Comparison of ENCODE assay signal across 8 cellular contexts in genomic region chr3:196609343-196609775, GRCh38. TPM values are rescaled to one million over a fixed set of nuclear protein-coding genes. Genes with fewer than 3 reads are reported as not detected.
A peak's percentile ranks its signal among the peaks of the same experiment; 100 is the strongest.
DNase-seq lines count a peak whose midpoint lies in the region; ATAC-seq and TF ChIP-seq lines count a peak whose summit lies in the region.

No MANE protein-coding gene starts in this region.

- no peak overlapping the region; a peak in 1 of 4 replicates for H3K4me3 ChIP-seq in SK-N-SH (ENCODE audit: low read depth in 2 of 2, low read length in 1 of 2)
- H3K4me3 ChIP-seq in gastroesophageal sphincter: no peak overlapping the region
- H3K4me3 ChIP-seq in ovary: no peak overlapping the region
- no peak overlapping the region for H3K4me3 ChIP-seq in thyroid gland (replicated peaks in 1 of 3)

- H3K27ac ChIP-seq in SK-N-SH (ENCODE audit: low read depth in 2 of 2, low read length in 1 of 2): no peak overlapping the region
- H3K27ac ChIP-seq in gastroesophageal sphincter: peak overlapping the region in 3 of 4 donors; percentile 76 to 81 (median 77)
- H3K27ac ChIP-seq in ovary: no peak overlapping the region
- no peak overlapping the region for H3K27ac ChIP-seq in thyroid gland

- POLR2A ChIA-PET in SK-N-SH (lab: Yijun Ruan, JAX): no interaction called here

- H3K4me2 ChIP-seq in SK-N-SH: no peak overlapping the region

- DNase-seq in DMS79 (lab: John Stamatoyannopoulos, UW) (peak; percentile 76), GOT3 (lab: John Stamatoyannopoulos, UW) (peak; percentile 40), NCI-H1092 treated with DMSO at 0.1 percent for 48 hours (lab: John Stamatoyannopoulos, UW) (peak; percentile 44), SK-N-SH (peak; percentile 92), ovary (peak; percentile 33 to 68 (median 59)), thyroid gland (peak; percentile 87 to 91)
- DNase-seq in activated naive CD4-positive, alpha-beta T cell (lab: John Stamatoyannopoulos, UW): peak; percentile 88 to 96 (median 91)

- no peaks in the 10 kb centered on the region for H3K9me2 ChIP-seq in SK-N-SH

- 38% methylated on average over 5 of the region's 5 CpGs for WGBS in SK-N-SH (ENCODE audit: low lambda C conversion rate)
- WGBS in gastroesophageal sphincter (ENCODE audit: low coverage in 1 of 2), 2 donors: 7 to 17% methylated on average over 2 to 4 of the region's 5 CpGs
- WGBS in ovary, 3 donors: 15 to 22% (median 20%) methylated on average over 5 of the region's 5 CpGs
- WGBS in thyroid gland, 2 donors: 16% methylated on average over 5 of the region's 5 CpGs

- no peaks in the 10 kb centered on the region for H3K36me3 ChIP-seq in SK-N-SH (replicated peaks in 1 of 2; ENCODE audit: control insufficient read depth in 1 of 2, insufficient read depth in 2 of 2, low read length in 1 of 2)
- no peaks in the 10 kb centered on the region for H3K36me3 ChIP-seq in gastroesophageal sphincter
- H3K36me3 ChIP-seq in ovary: no peaks in the 10 kb centered on the region
- no peaks in the 10 kb centered on the region for H3K36me3 ChIP-seq in thyroid gland

- CTCF ChIA-PET in SK-N-SH (lab: Yijun Ruan, JAX): interaction anchor here (0.5 to 4.6 kb wide), 33 partner anchors 8 to 369 kb away, joined by 3 to 54 read pairs (median 4); partner anchors contain the start of gene NCBP2

- no peaks in the 10 kb centered on the region for H4K20me1 ChIP-seq in SK-N-SH (ENCODE audit: insufficient read depth)

- ATAC-seq in gastroesophageal sphincter: peak; percentile 94

- H3K4me1 ChIP-seq in SK-N-SH (ENCODE audit: control insufficient read depth in 1 of 2, insufficient read depth in 2 of 2, low read depth in 1 of 2, low read length in 1 of 2) (peaks cover 7 to 9% of the 10 kb centered on the region in 2 experiments; a peak in 2 of 4 replicates), gastroesophageal sphincter (peaks cover 0 to 47% (median 3%) of the 10 kb centered on the region in 3 donors), ovary (ENCODE audit: insufficient read depth) (no peaks in the 10 kb centered on the region), thyroid gland (peaks cover 4 to 22% of the 10 kb centered on the region in 2 donors)

- H2AFZ ChIP-seq in SK-N-SH (ENCODE audit: low read depth): peak overlapping the region; percentile 34; the same call in 1 of the 2 replicates

- no peak overlapping the region for H3K9ac ChIP-seq in SK-N-SH

- TF ChIP-seq CTCF in SK-N-SH (IDR thresholded peaks at IDR 0.05): peak; percentile 85
- peak; percentile 77 to 94 (median 82) for TF ChIP-seq CTCF in gastroesophageal sphincter (IDR thresholded peaks at IDR 0.05)
- no peak for TF ChIP-seq CTCF in ovary (IDR thresholded peaks at IDR 0.05)
- peak; percentile 52 to 86 (median 81) for TF ChIP-seq CTCF in thyroid gland (IDR thresholded peaks at IDR 0.05)

- no peaks in the 10 kb centered on the region for H3F3A ChIP-seq in SK-N-SH (replicated peaks; ENCODE audit: insufficient read depth)

- H3K9me3 ChIP-seq in SK-N-SH: 0 out of 2 replicates have a peak, but pooled peaks cover 3% of the 10 kb centered on the region
- H3K9me3 ChIP-seq in gastroesophageal sphincter: no peaks in the 10 kb centered on the region
- H3K9me3 ChIP-seq in ovary: no peaks in the 10 kb centered on the region
- no peaks in the 10 kb centered on the region for H3K9me3 ChIP-seq in thyroid gland

- no peak for TF ChIP-seq POLR2A in gastroesophageal sphincter (IDR thresholded peaks at IDR 0.05)
- no peak for TF ChIP-seq POLR2A in ovary (IDR thresholded peaks at IDR 0.05)
- no peak for TF ChIP-seq POLR2A in thyroid gland (IDR thresholded peaks at IDR 0.05)

- no peaks in the 10 kb centered on the region for H3K79me2 ChIP-seq in SK-N-SH (ENCODE audit: insufficient read depth)

- intact Hi-C loops in ovary (cut with DNase I): loop anchor here in 1 of 4 donors (10.0 kb wide), 1 partner anchor 75 kb away; no protein-coding TSS in a partner anchor
- intact Hi-C loops in thyroid gland (cut with DNase I): loop anchor here (2.0 kb wide), 1 partner anchor 75 kb away; no protein-coding TSS in a partner anchor

- TF ChIP-seq EP300 in SK-N-SH (IDR thresholded peaks at IDR 0.05; ENCODE audit: borderline replicate concordance in 1 of 2, low read depth in 1 of 2, low read length in 1 of 2) (no peak), gastroesophageal sphincter (IDR thresholded peaks at IDR 0.05) (no peak), ovary (IDR thresholded peaks at IDR 0.05) (no peak)

- peak; percentile 90 for TF ChIP-seq RAD21 in SK-N-SH (IDR thresholded peaks at IDR 0.05; ENCODE audit: low read length)

- H3K27me3 ChIP-seq in SK-N-SH (ENCODE audit: insufficient read depth) (no peaks in the 10 kb centered on the region), gastroesophageal sphincter (no peaks in the 10 kb centered on the region), ovary (no peaks in the 10 kb centered on the region), thyroid gland (no peaks in the 10 kb centered on the region)

TF ChIP-seq in SK-N-SH, 30 proteins besides CTCF, POLR2A, EP300 and RAD21:
- TF ChIP-seq SMC3 (IDR thresholded peaks at IDR 0.05; ENCODE audit: low read depth, low read length) (peak; percentile 78), MXI1 (IDR thresholded peaks at IDR 0.05; ENCODE audit: low read depth, low read length) (0 out of 2 replicates have a peak, but pooled peaks have one; percentile 33), MEF2A (IDR thresholded peaks at IDR 0.05; ENCODE audit: borderline replicate concordance, low read depth) (no peak), FOXJ3 (CRISPR knock-in tag; IDR thresholded peaks at IDR 0.05) (no peak), NRF1 (IDR thresholded peaks at IDR 0.05; ENCODE audit: low read depth, low read length) (no peak)

RNA-seq across cellular contexts. Expression of gene NRROS, which starts 30.1 kb away (rescaled TPM):
- 0.19 and 0.25 TPM in 2 replicates for polyA plus RNA-seq in SK-N-SH (2012; rRNA removed)
- 0.06 and 0.22 TPM in 2 replicates for polyA plus RNA-seq in SK-N-SH (2012; cell fraction: cytosol; rRNA removed)
- polyA plus RNA-seq in SK-N-SH (2012; cell fraction: nucleus; rRNA removed): 0.13 and 0.14 TPM in 2 replicates
- 10 to 100 TPM in 1 of 4 donors, 1 to 10 TPM in 3; 6.6 to 14.2 (median 8.4) TPM for total RNA-seq in gastroesophageal sphincter
- total RNA-seq in ovary: 1 to 10 TPM in 6 of 7 donors, under 1 TPM in 1; 0.80 to 6.3 (median 3.4) TPM
- 1 to 10 TPM; 2.9 to 3.2 TPM for polyA plus RNA-seq in ovary
- total RNA-seq in thyroid gland: 1 to 10 TPM; 1.2 to 3.9 (median 1.7) TPM

RNA-seq across cellular contexts. Expression of gene FBXO45, which starts 40.9 kb away (rescaled TPM):
- polyA plus RNA-seq in SK-N-SH (2012; rRNA removed): 3.2 and 4.2 TPM in 2 replicates
- polyA plus RNA-seq in SK-N-SH (2012; cell fraction: cytosol; rRNA removed): 6.1 and 8.7 TPM in 2 replicates
- 1.1 and 1.8 TPM in 2 replicates for polyA plus RNA-seq in SK-N-SH (2012; cell fraction: nucleus; rRNA removed)
- total RNA-seq in gastroesophageal sphincter: 10 to 100 TPM in 3 of 4 donors, 1 to 10 TPM in 1; 9.8 to 16.6 (median 13.4) TPM
- 1 to 10 TPM; 3.8 to 8.2 (median 7.2) TPM for total RNA-seq in ovary
- 1 to 10 TPM; 3.8 to 7.3 TPM for polyA plus RNA-seq in ovary
- 1 to 10 TPM; 4.0 to 8.9 (median 5.7) TPM for total RNA-seq in thyroid gland

RNA-seq across cellular contexts. Expression of gene WDR53, which starts 41.0 kb away (rescaled TPM):
- polyA plus RNA-seq in SK-N-SH (2012; rRNA removed) (7.0 and 9.3 TPM in 2 replicates), ovary (10 to 100 TPM; 10.8 to 13.1 TPM)
- 9.7 and 12.1 TPM in 2 replicates for polyA plus RNA-seq in SK-N-SH (2012; cell fraction: cytosol; rRNA removed)
- polyA plus RNA-seq in SK-N-SH (2012; cell fraction: nucleus; rRNA removed): 6.3 and 7.2 TPM in 2 replicates
- total RNA-seq in gastroesophageal sphincter (1 to 10 TPM; 3.3 to 8.1 (median 6.8) TPM), ovary (10 to 100 TPM in 4 of 7 donors, 1 to 10 TPM in 3; 3.0 to 14.1 (median 11.6) TPM), thyroid gland (10 to 100 TPM in 1 of 4 donors, 1 to 10 TPM in 3; 3.7 to 13.0 (median 4.4) TPM)

Comparison
In these comparisons a context has a peak if more than half of its experiments do, and no peak if none do; other contexts are left out.
1. DNase-seq: peak in every context shown above with its lines; median percentile 92 in SK-N-SH; 91 in activated naive CD4-positive, alpha-beta T cell; 89 in thyroid gland; 76 in DMS79; 59 in ovary; 44 in NCI-H1092 treated with DMSO at 0.1 percent for 48 hours; 40 in GOT3.
2. H3K27ac ChIP-seq: peak in gastroesophageal sphincter (3 of 4); none in SK-N-SH (0 of 2), ovary (0 of 2) and thyroid gland (0 of 3).
3. CTCF ChIP-seq: peak in SK-N-SH (single experiment), gastroesophageal sphincter (4 of 4) and thyroid gland (6 of 6); none in ovary (0 of 3).